In the genomic region with DNA sequence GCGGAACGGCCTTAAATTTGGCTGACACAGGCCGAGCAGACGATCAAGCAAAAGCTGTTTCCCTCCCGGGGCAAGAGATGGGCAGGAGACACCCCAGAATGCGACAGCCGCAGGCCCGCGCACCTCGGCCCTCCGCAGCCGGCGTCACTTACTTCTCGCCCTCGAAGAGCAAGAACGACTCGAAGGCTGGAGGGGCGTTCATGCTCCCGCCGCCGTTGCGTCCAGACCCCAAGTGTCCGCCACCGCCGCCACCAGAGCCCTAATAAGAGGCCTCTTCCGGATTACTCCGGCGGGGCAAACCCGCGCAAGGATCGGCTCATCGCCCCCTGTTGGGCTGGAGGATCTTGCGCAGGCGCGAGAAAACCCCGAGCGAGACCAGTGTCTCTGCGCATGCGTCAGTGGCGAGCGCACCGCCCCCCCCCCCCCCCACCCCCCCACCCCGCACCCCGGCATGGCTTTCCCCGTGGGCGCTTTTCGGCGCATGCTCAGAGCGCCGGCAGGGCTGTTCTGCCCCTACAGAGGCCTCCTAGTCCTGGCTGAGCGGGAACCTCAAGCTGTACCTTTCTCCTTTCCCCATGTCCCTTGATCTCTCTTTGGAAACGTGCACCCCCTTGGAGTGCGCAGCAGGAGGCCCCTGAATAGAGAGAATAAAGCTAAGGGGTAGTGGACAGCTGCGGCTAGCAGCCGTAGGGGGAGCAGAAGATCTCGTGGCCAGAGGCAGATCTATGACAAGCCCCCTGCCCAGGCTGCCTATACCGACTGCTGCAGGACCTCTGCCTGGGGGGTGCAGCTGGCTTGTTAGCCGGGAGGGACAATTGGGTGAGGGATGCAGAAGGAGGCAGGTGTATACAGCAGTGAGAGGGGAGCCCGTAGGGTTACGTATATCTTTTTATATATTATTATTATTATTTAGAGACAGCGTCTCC, we compare ENCODE assay signal across 8 cellular contexts. TPM values are rescaled to one million over a fixed set of nuclear protein-coding genes. Genes with fewer than 3 reads are reported as not detected.
DNase-seq lines count a peak whose midpoint lies in the region; ATAC-seq and TF ChIP-seq lines count a peak whose summit lies in the region.
"Not testable (repeated sequence)": the region's sequence is repeated elsewhere in the genome, so short reads cannot be mapped to it uniquely, and the experiment has no call there.

A gene (minus strand): TSS at position 264 of the 926 bp plus-strand sequence. CDS start 62 bp downstream, at position 202.

- TF ChIP-seq EP300 in stomach (IDR thresholded peaks at IDR 0.05) = not testable (repeated sequence)

- H3K9me2 ChIP-seq in hepatocyte (replicated peaks; ENCODE audit: insufficient read depth) = not testable (repeated sequence)

- DNase-seq in GM06990 (ENCODE audit: extremely low read depth, insufficient read length) = not testable (repeated sequence)
- DNase-seq in HT-29 (ENCODE audit: low spot score) (peak; percentile 91), brain microvascular endothelial cell (peak; percentile 99), hepatocyte (ENCODE audit: low spot score) (peak; percentile 85), posterior cingulate gyrus (peak; percentile 88 to 100 (median 98)), stomach (peak; percentile 95)
- peak; percentile 100 for DNase-seq in activated CD4-positive, alpha-beta T cell treated with anti-CD3 and anti-CD28 coated beads for 1 hour

- H3K9me3 ChIP-seq in hepatocyte (ENCODE audit: low read depth); stomach: not testable (repeated sequence)

- intact Hi-C loops in posterior cingulate gyrus (cut with DNase I); stomach (cut with DNase I; ENCODE audit: low total_unique reads): not testable (repeated sequence)

- not testable (repeated sequence) for H2AFZ ChIP-seq in hepatocyte

- WGBS in hepatocyte (ENCODE audit: low lambda C conversion rate, missing lambda C conversion rate) = under 1% methylated on average over 26 of the region's 61 CpGs
- 0 to 2% (median 0%) methylated on average over 19 to 48 of the region's 61 CpGs for WGBS in stomach, 5 donors

- peak; percentile 50 for TF ChIP-seq CTCF in GM06990 (IDR thresholded peaks at IDR 0.05; ENCODE audit: insufficient read depth, low read length, poor library complexity, severe bottlenecking)
- peak; percentile 57 for TF ChIP-seq CTCF in brain microvascular endothelial cell (IDR thresholded peaks at IDR 0.05; ENCODE audit: low read depth, low read length, missing control alignments)
- peak; percentile 49 for TF ChIP-seq CTCF in hepatocyte (IDR thresholded peaks at IDR 0.05; ENCODE audit: poor library complexity)
- TF ChIP-seq CTCF in stomach (IDR thresholded peaks at IDR 0.05) = peak in 4 of 7 experiments; percentile 32 to 78 (median 56)

- H3K27me3 ChIP-seq in GM06990 (replicated peaks; ENCODE audit: control insufficient read depth, insufficient read depth, low read length); brain microvascular endothelial cell (replicated peaks); hepatocyte; stomach: not testable (repeated sequence)

- not testable (repeated sequence) for H4K20me1 ChIP-seq in hepatocyte (ENCODE audit: insufficient read depth, poor library complexity, severe bottlenecking)

- in situ Hi-C loops in brain microvascular endothelial cell (cut with HindIII; ENCODE audit: low pct_ligation_motif_present, low sequenced_read_pairs) = not testable (repeated sequence)

- H3K27ac ChIP-seq in brain microvascular endothelial cell = peak within 1 kb of the TSS; percentile 70
- H3K27ac ChIP-seq in hepatocyte = not testable (repeated sequence)
- peak within 1 kb of the TSS; percentile 38 to 89 (median 83) for H3K27ac ChIP-seq in stomach

- not testable (repeated sequence) for H3K4me2 ChIP-seq in hepatocyte

- ATAC-seq in GM21786 (IDR thresholded peaks at IDR 0.05; ENCODE audit: unreplicated experiment) = peak; percentile 95

- not testable (repeated sequence) for H3K4me1 ChIP-seq in hepatocyte (ENCODE audit: insufficient read depth); stomach

- H3K36me3 ChIP-seq in GM06990 (ENCODE audit: control insufficient read depth, insufficient read depth, low read length); brain microvascular endothelial cell (replicated peaks); hepatocyte (replicated peaks; ENCODE audit: insufficient read depth, low read depth); stomach: not testable (repeated sequence)

- not testable (repeated sequence) for TF ChIP-seq POLR2A in stomach (IDR thresholded peaks at IDR 0.05)

- H3K79me2 ChIP-seq in hepatocyte = not testable (repeated sequence)

- H3K4me3 ChIP-seq in GM06990 (replicated peaks; ENCODE audit: low read depth, low read length) (peak within 1 kb of the TSS; percentile 63), brain microvascular endothelial cell (ENCODE audit: low read depth, low read length) (peak within 1 kb of the TSS; percentile 61), stomach (peak within 1 kb of the TSS; percentile 70 to 85 (median 73))
- not testable (repeated sequence) for H3K4me3 ChIP-seq in hepatocyte

RNA-seq across cellular contexts. Expression of the gene that starts here (rescaled TPM):
- 35.1 and 38.6 TPM in 2 replicates for total RNA-seq in HT-29 (2014; rRNA removed; shearing (Covaris generic))
- total RNA-seq in hepatocyte (4.7 and 6.4 TPM in 2 replicates), stomach (10 to 100 TPM; 13.8 to 84.3 (median 33.8) TPM)
- polyA plus RNA-seq in hepatocyte (53.8 and 70.3 TPM in 2 replicates), stomach (10 to 100 TPM in 2 of 3 donors, 1 to 10 TPM in 1; 6.9 to 40.8 (median 33.0) TPM)
